Comparison of ENCODE assay signal across 35 cellular contexts in the genomic region with DNA sequence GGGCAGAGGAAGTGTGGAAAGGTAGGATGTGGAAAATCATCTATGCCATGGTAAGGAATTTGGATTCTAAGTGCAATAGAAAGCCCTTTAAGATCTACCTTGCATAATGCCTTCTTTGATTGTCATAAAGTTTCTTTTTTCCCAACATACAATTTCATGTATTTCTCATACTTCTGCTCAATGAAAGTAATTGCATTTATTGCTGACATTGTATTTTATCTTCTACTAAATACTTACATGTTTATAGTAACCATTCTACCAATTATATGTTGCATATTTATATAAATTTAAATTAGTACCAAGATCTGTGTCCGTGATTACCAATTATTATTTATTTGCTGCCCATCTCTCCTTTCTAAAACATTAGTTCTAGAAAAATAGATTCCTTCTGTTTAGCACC.
"Had no signal": no experiment of that assay in that cellular context is flagged by ENCODE, and none has a peak within 500 bp of the region (broad histone marks: within the 10 kb centered on the region; RNA-seq: fewer than 3 reads in every experiment).

No MANE protein-coding gene starts in this region.

- H3K9me3 ChIP-seq: MG63 had no signal

- H3K27me3 ChIP-seq: MG63 had no signal

- H3K36me3 ChIP-seq: MG63 had no signal

- DNase-seq: Kasumi-1, MG63, MM.1S, MV-4-11, NCI-H1048, NCI-H1092, NCI-H1092 treated with DMSO at 0.1 percent for 48 hours, NCI-H1105, NCI-H1105 treated with DMSO at 0.1 percent for 48 hours, NCI-H1417, NCI-H1417 treated with DMSO at 0.1 percent for 48 hours, NCI-H1436, NCI-H1436 treated with DMSO at 0.1 percent for 48 hours, NCI-H146, NCI-H1694, NCI-H1694 treated with DMSO at 0.1 percent for 48 hours, NCI-H187, NCI-H187 treated with DMSO at 0.1 percent for 48 hours, NCI-H1930, NCI-H2029, NCI-H2029 treated with DMSO at 0.1 percent for 48 hours, NCI-H2081, NCI-H2081 treated with DMSO at 0.1 percent for 48 hours, NCI-H2107, NCI-H2171, NCI-H2171 treated with DMSO at 0.1 percent for 48 hours, NCI-H2227 treated with DMSO at 0.1 percent for 48 hours, NCI-H226, NCI-H345, NCI-H446, NCI-H446 treated with DMSO at 0.1 percent for 48 hours, NCI-H510A, NCI-H510A treated with DMSO at 0.1 percent for 48 hours, NCI-H524, NCI-H524 treated with DMSO at 0.1 percent for 48 hours had no signal

- H3K4me3 ChIP-seq: MG63 had no signal
